Comparison of ENCODE assay signal across 17 cellular contexts in the genomic region with DNA sequence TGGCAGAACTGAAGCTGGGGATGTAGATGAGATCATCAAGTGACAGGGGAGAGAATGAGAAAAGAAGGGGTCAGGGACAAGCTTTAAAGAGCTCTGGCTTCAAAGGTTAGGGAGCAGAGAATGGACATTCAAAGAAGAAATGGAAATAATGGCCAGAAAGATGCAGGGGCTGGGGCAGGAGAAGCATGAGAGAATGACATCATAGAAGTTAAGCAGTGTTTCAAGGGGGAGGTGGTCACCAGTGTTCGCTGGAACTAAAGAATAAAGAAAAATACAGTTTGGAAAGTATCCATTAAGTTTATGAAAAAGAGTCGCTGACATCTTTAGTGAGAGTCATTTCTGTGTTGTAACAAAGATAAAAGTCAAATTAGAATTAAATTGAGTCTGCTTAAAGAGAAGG. TPM values are rescaled to one million over a fixed set of nuclear protein-coding genes. Genes with fewer than 3 reads are reported as not detected.
DNase-seq lines count a peak whose midpoint lies in the region; TF ChIP-seq lines count a peak whose summit lies in the region.
"Had no signal": no experiment of that assay in that cellular context is flagged by ENCODE, and none has a peak within 500 bp of the region (broad histone marks: within the 10 kb centered on the region; RNA-seq: fewer than 3 reads in every experiment).

No MANE protein-coding gene starts in this region.

- H3K79me1 ChIP-seq in H9 (ENCODE audit: insufficient read depth, low read depth, low read length, poor library complexity, severe bottlenecking) = no peaks in the 10 kb centered on the region

- no peak overlapping the region for H3K14ac ChIP-seq in H9 (ENCODE audit: insufficient read depth, low read length)

- no peak overlapping the region for H3K23ac ChIP-seq in H9 (ENCODE audit: insufficient read length, low read depth, low read length)

- H3K9me3 ChIP-seq in H9 (ENCODE audit: control insufficient read depth, low read depth, low read length) = no peaks in the 10 kb centered on the region
- H3K9me3 ChIP-seq: BE2C, Caco-2, HAP-1 had no signal

- H4K5ac ChIP-seq in H9 (ENCODE audit: insufficient read length, low read depth, low read length) = no peak overlapping the region

- intact Hi-C loops in Calu3 (cut with micrococcal nuclease; ENCODE audit: unreplicated experiment) = no loop called here

- H3K27ac ChIP-seq in H9 (ENCODE audit: insufficient read length, low read depth, low read length) = no peak overlapping the region
- H3K27ac ChIP-seq: C4-2B had no signal

- H3K56ac ChIP-seq in H9 (ENCODE audit: insufficient read length, low read depth, low read length) = no peak overlapping the region

- H2BK15ac ChIP-seq in H9 (ENCODE audit: low read depth, low read length) = no peak overlapping the region

- H3K27ac Mint-ChIP-seq in Calu3 (ENCODE audit: unreplicated experiment) (peak overlapping the region; percentile 9), H9 (peak overlapping the region in 2 of 3 experiments; percentile 25 to 26; a peak in 3 of 7 replicates), chondrocyte (ENCODE audit: unreplicated experiment) (peak overlapping the region; percentile 6), progenitor cell of endocrine pancreas (peak overlapping the region; percentile 0)
- H3K27ac Mint-ChIP-seq: CD4-positive, alpha-beta T cell; IgD-negative memory B cell had no signal

- H2BK12ac ChIP-seq in H9 (ENCODE audit: insufficient read length, low read depth, low read length) = no peak overlapping the region

- H4K8ac ChIP-seq in H9 (replicated peaks; ENCODE audit: insufficient read length, low read depth, low read length) = no peak overlapping the region

- H4K91ac ChIP-seq in H9 (ENCODE audit: insufficient read length, low read depth, low read length) = no peak overlapping the region

- no peak overlapping the region for H3K4ac ChIP-seq in H9 (ENCODE audit: low read depth, low read length)

- TF ChIP-seq CTCF in Calu3 (IDR thresholded peaks at IDR 0.05; ENCODE audit: unreplicated experiment) = no peak
- no peak for TF ChIP-seq CTCF in H9 (conservative IDR thresholded peaks at IDR 0.05)
- TF ChIP-seq CTCF in chondrocyte (IDR thresholded peaks at IDR 0.05) = no peak
- no peak for TF ChIP-seq CTCF in progenitor cell of endocrine pancreas (IDR thresholded peaks at IDR 0.05; ENCODE audit: unreplicated experiment)

- H2AK5ac ChIP-seq in H9 (ENCODE audit: insufficient read length, low read length) = no peak overlapping the region

- DNase-seq in Calu3 = no peak
- no peak for DNase-seq in H9
- no peak for DNase-seq in chondrocyte (ENCODE audit: low spot score)
- DNase-seq in progenitor cell of endocrine pancreas (ENCODE audit: low spot score, unreplicated experiment) = no peak
- DNase-seq in epidermal melanocyte (ENCODE audit: insufficient read length, low spot score) = no peak
- no peak for DNase-seq in C1 segment of cervical spinal cord (lab: John Stamatoyannopoulos, UW)
- DNase-seq: ACHN; BE2C; Caco-2; CD4-positive, alpha-beta T cell; DMS153; DMS79 treated with DMSO at 0.1 percent for 48 hours; GF-D8; KG1 had no signal

- H3K4me1 ChIP-seq in H9 (ENCODE audit: insufficient read depth, low read length) = no peaks in the 10 kb centered on the region
- H3K4me1 ChIP-seq: Caco-2, HAP-1 had no signal

- no peak overlapping the region for H3K9ac ChIP-seq in H9 (ENCODE audit: extremely low read depth, insufficient read length, low read length)

- H3K4me3 Mint-ChIP-seq in Calu3 (ENCODE audit: low read depth, unreplicated experiment) (no peak overlapping the region), H9 (no peak overlapping the region), chondrocyte (ENCODE audit: unreplicated experiment) (no peak overlapping the region), progenitor cell of endocrine pancreas (ENCODE audit: low read depth) (no peak overlapping the region)
- H3K4me3 Mint-ChIP-seq: CD4-positive, alpha-beta T cell; IgD-negative memory B cell had no signal

- H3K9me3 Mint-ChIP-seq in Calu3 (ENCODE audit: low read depth, unreplicated experiment) (peaks cover 5% of the 10 kb centered on the region), H9 (peaks cover 2 to 5% of the 10 kb centered on the region in 2 experiments; a peak in 3 of 5 replicates), chondrocyte (ENCODE audit: low read depth) (peaks cover 12% of the 10 kb centered on the region), progenitor cell of endocrine pancreas (ENCODE audit: low read depth) (peaks cover 6% of the 10 kb centered on the region)
- H3K9me3 Mint-ChIP-seq: CD4-positive, alpha-beta T cell; IgD-negative memory B cell had no signal

- no peak overlapping the region for H2BK120ac ChIP-seq in H9 (ENCODE audit: low read depth, low read length, poor library complexity, severe bottlenecking)

- H2AFZ ChIP-seq in H9 (ENCODE audit: low read length) = no peak overlapping the region

- H3K23me2 ChIP-seq in H9 (ENCODE audit: insufficient read length, low read depth, low read length, poor library complexity, severe bottlenecking) = no peaks in the 10 kb centered on the region

- no peaks in the 10 kb centered on the region for H3K79me2 ChIP-seq in H9 (ENCODE audit: insufficient read depth, low read length)

- H3K27me3 ChIP-seq in H9 (ENCODE audit: insufficient read depth, low read length) = no peaks in the 10 kb centered on the region
- H3K27me3 ChIP-seq: BE2C had no signal

- no peak overlapping the region for H3K4me2 ChIP-seq in H9 (ENCODE audit: insufficient read depth, insufficient read length, low read length)

- H4K20me1 ChIP-seq in H9 (ENCODE audit: control insufficient read depth, insufficient read depth, insufficient read length) = no peaks in the 10 kb centered on the region

- H2BK20ac ChIP-seq in H9 (ENCODE audit: low read depth, low read length, poor library complexity, severe bottlenecking) = no peak overlapping the region

- no CpG with 5 or more reads among the region's 2 CpGs for WGBS in H9 (ENCODE audit: extremely low coverage, insufficient read length, low lambda C conversion rate)

- H3K27me3 Mint-ChIP-seq in Calu3 (ENCODE audit: unreplicated experiment) (no peaks in the 10 kb centered on the region), H9 (ENCODE audit: low read depth) (no peaks in the 10 kb centered on the region), chondrocyte (ENCODE audit: low read depth) (no peaks in the 10 kb centered on the region), progenitor cell of endocrine pancreas (no peaks in the 10 kb centered on the region)
- H3K27me3 Mint-ChIP-seq: CD4-positive, alpha-beta T cell; IgD-negative memory B cell had no signal

- H3K4me1 Mint-ChIP-seq in Calu3 (ENCODE audit: low read depth, unreplicated experiment) = no peaks in the 10 kb centered on the region
- 0 out of 4 replicates have a peak, but pooled peaks cover 0 to 2% of the 10 kb centered on the region in 2 experiments for H3K4me1 Mint-ChIP-seq in H9
- H3K4me1 Mint-ChIP-seq in chondrocyte (ENCODE audit: low read depth) = peaks cover 8% of the 10 kb centered on the region
- no peaks in the 10 kb centered on the region for H3K4me1 Mint-ChIP-seq in progenitor cell of endocrine pancreas (ENCODE audit: low read depth)

- H2BK5ac ChIP-seq in H9 (ENCODE audit: insufficient read length, low read length) = no peak overlapping the region

- H3T11ph ChIP-seq in H9 (ENCODE audit: low read length) = no peak overlapping the region

- CTCF ChIA-PET in Calu3 (lab: Charles Lee) = no interaction called here

- H3K36me3 Mint-ChIP-seq in Calu3 (ENCODE audit: insufficient read depth, unreplicated experiment) (peaks cover 5% of the 10 kb centered on the region), H9 (ENCODE audit: insufficient read depth in 1 of 3, low read depth in 3 of 3) (peaks cover 17 to 44% (median 36%) of the 10 kb centered on the region in 3 experiments), chondrocyte (ENCODE audit: low read depth) (peaks cover 25% of the 10 kb centered on the region), progenitor cell of endocrine pancreas (ENCODE audit: insufficient read depth) (peaks cover 21% of the 10 kb centered on the region)

- no peak overlapping the region for H3K18ac ChIP-seq in H9 (ENCODE audit: insufficient read length, low read depth, low read length)

- BruUV-seq in Calu3 (replicated peaks; lab: Mats Ljungman, UMichigan) = no TSS peak

RNA-seq across cellular contexts. Expression of gene TARBP1, which starts 44.3 kb away (rescaled TPM):
- 38.1 and 39.6 TPM in 2 replicates for total RNA-seq in Calu3 (2022)
- 19.6 and 20.2 TPM in 2 replicates for total RNA-seq in H9 (2021)
- 11.2 to 22.2 TPM (median 12.9 TPM) in 3 replicates for total RNA-seq in chondrocyte
- 60.4 and 65.9 TPM in 2 replicates for total RNA-seq in progenitor cell of endocrine pancreas
